In the genomic region with DNA sequence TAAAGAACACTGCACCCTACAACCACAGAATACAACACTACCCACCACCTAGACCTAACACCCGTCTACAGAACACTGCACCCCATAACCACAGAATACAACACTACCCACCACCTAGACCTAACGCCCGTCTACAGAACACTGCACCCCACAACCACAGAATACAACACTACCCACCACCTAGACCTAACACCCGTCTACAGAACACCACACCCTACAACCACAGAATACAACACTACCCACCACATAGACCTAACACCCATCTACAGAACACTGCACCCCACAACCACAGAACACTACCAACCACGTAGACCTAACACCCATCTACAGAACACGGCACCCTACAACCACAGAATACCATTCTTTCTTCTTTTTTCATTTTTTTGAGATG, we compare ENCODE assay signal across 1 cellular context. TPM values are rescaled to one million over a fixed set of nuclear protein-coding genes. Genes with fewer than 3 reads are reported as not detected.
"Had no signal": no experiment of that assay in that cellular context is flagged by ENCODE, and none has a peak within 500 bp of the region (broad histone marks: within the 10 kb centered on the region; RNA-seq: fewer than 3 reads in every experiment).

No MANE protein-coding gene starts in this region.

RNA-seq across cellular contexts. Expression of gene MYL9, which starts 23.4 kb away (rescaled TPM):
- polyA plus RNA-seq: SK-N-SH had no signal
